Comparison of ENCODE assay signal across 22 cellular contexts in genomic region chr7:27300401-27300800, GRCh38. TPM values are rescaled to one million over a fixed set of nuclear protein-coding genes. Genes with fewer than 3 reads are reported as not detected.
DNase-seq lines count a peak whose midpoint lies in the region; ATAC-seq and TF ChIP-seq lines count a peak whose summit lies in the region.
"Had no signal": no experiment of that assay in that cellular context is flagged by ENCODE, and none has a peak within 500 bp of the region (broad histone marks: within the 10 kb centered on the region; RNA-seq: fewer than 3 reads in every experiment).

No MANE protein-coding gene starts in this region.

- H3F3A ChIP-seq in PC-3 (ENCODE audit: low read length, unreplicated experiment): no peaks in the 10 kb centered on the region

- H3K27me3 ChIP-seq in PC-3 (ENCODE audit: low read length) (no peaks in the 10 kb centered on the region), vagina (no peaks in the 10 kb centered on the region)

- peak overlapping the region; percentile 4 for H3K4me2 ChIP-seq in PC-3 (ENCODE audit: low read length)

- DNase-seq in Daoy (ENCODE audit: low read depth) (peak; percentile 80), HS-27A (ENCODE audit: low read depth) (peak; percentile 0), PC-3 (peak; percentile 77), vagina (ENCODE audit: extremely low spot score in 2 of 2) (no peak), D341Med (ENCODE audit: low spot score) (no peak)
- DNase-seq: activated gamma-delta T cell; amniotic stem cell; cerebellar nuclear complex; COR-L47; foreskin melanocyte; mesenchymal stem cell; natural killer cell; NCI-H1105; NCI-H748 treated with DMSO at 0.1 percent for 48 hours; stimulated activated CD4-positive, alpha-beta T cell treated with anti-CD3 and anti-CD28 coated beads, Interleukin-4, amount 100 ng/mL, for 1 hour; substantia nigra; SW 1271 had no signal

- H3K36me3 ChIP-seq in PC-3 (ENCODE audit: low read depth, low read length): no peaks in the 10 kb centered on the region
- no peaks in the 10 kb centered on the region for H3K36me3 ChIP-seq in vagina

- no peak overlapping the region for H3K4me3 ChIP-seq in PC-3 (ENCODE audit: low read length)
- H3K4me3 ChIP-seq in vagina: no peak overlapping the region
- H3K4me3 ChIP-seq: skin epidermis had no signal

- CTCF ChIA-PET in PC-3 (lab: Charles Lee): no interaction called here

- intact Hi-C loops in PC-3 (cut with micrococcal nuclease): no loop called here
- intact Hi-C loops in vagina (cut with DNase I): no loop called here

- H4K20me1 ChIP-seq in PC-3 (ENCODE audit: low read length): no peaks in the 10 kb centered on the region

- H3K9me2 ChIP-seq in PC-3 (replicated peaks; ENCODE audit: low read length): no peaks in the 10 kb centered on the region

- peaks cover 13% of the 10 kb centered on the region for H3K4me1 ChIP-seq in PC-3 (ENCODE audit: insufficient read depth, low read length)
- no peaks in the 10 kb centered on the region for H3K4me1 ChIP-seq in vagina

- no peak for TF ChIP-seq POLR2A in vagina (IDR thresholded peaks at IDR 0.05)

- H3K9ac ChIP-seq in PC-3 (ENCODE audit: low read length): no peak overlapping the region

- H3K27ac ChIP-seq in PC-3 (ENCODE audit: low read length) (no peak overlapping the region), vagina (no peak overlapping the region)
- H3K27ac ChIP-seq: skin epidermis had no signal

- no TSS peak for BruUV-seq in PC-3 (replicated peaks; lab: Mats Ljungman, UMichigan)

- H3K79me2 ChIP-seq in PC-3 (ENCODE audit: low read length): no peaks in the 10 kb centered on the region

- H2AFZ ChIP-seq in PC-3 (ENCODE audit: low read length): no peak overlapping the region

- ATAC-seq in PC-3: peak; percentile 95
- ATAC-seq in esophagus mucosa: peak; percentile 48
- no peak for ATAC-seq in HG03342 (IDR thresholded peaks at IDR 0.05; ENCODE audit: unreplicated experiment)
- ATAC-seq in HG02763 (IDR thresholded peaks at IDR 0.05; ENCODE audit: unreplicated experiment): no peak
- ATAC-seq: natural killer cell had no signal

- POLR2A ChIA-PET in PC-3 (lab: Charles Lee; ENCODE audit: unreplicated experiment): no interaction called here

- H3K9me3 ChIP-seq in PC-3 (ENCODE audit: low read length) (no peaks in the 10 kb centered on the region), vagina (no peaks in the 10 kb centered on the region)

- TF ChIP-seq CTCF in PC-3 (conservative IDR thresholded peaks at IDR 0.05; ENCODE audit: low read depth, low read length) (no peak), vagina (IDR thresholded peaks at IDR 0.05) (no peak)

RNA-seq across cellular contexts. Expression of gene EVX1, which starts 57.8 kb away (rescaled TPM):
- not detected in 2 replicates for total RNA-seq in Daoy (2014; rRNA removed; shearing (Covaris generic))
- total RNA-seq in PC-3 (2014; rRNA removed) (0.33 and 0.35 TPM in 2 replicates), esophagus mucosa (not detected), vagina (2.5 TPM)
- total RNA-seq: natural killer cell, posterior vena cava had no signal

Comparison
In these comparisons a context has a peak if more than half of its experiments do, and no peak if none do; other contexts are left out.
1. DNase-seq: peak in Daoy (single experiment), HS-27A (single experiment) and PC-3 (single experiment); none in vagina (0 of 2) and D341Med (single experiment).
2. ATAC-seq: peak in PC-3 (single experiment) and esophagus mucosa (single experiment); none in HG03342 (single experiment) and HG02763 (single experiment).